Comparison of ENCODE assay signal across 23 cellular contexts in genomic region chr13:94227255-94227879, GRCh38.
"Had no signal": no experiment of that assay in that cellular context is flagged by ENCODE, and none has a peak within 500 bp of the region (broad histone marks: within the 10 kb centered on the region; RNA-seq: fewer than 3 reads in every experiment).

No MANE protein-coding gene starts in this region.

- H3K9me3 Mint-ChIP-seq: naive B cell had no signal

- H3K36me3 ChIP-seq: esophagus squamous epithelium, gastrocnemius medialis, heart right ventricle, left ventricle myocardium inferior, lower lobe of right lung had no signal

- H3K36me3 Mint-ChIP-seq: naive B cell had no signal

- H3K27ac Mint-ChIP-seq: mesothelial cell of epicardium, naive B cell had no signal

- H3K9me3 ChIP-seq: esophagus squamous epithelium, gastrocnemius medialis, heart right ventricle, left ventricle myocardium inferior, lower lobe of right lung, mucosa of descending colon had no signal

- DNase-seq: dermis blood vessel endothelial cell; dorsolateral prefrontal cortex; effector CD4-positive, alpha-beta T cell; effector memory CD4-positive, alpha-beta T cell; erythroblast; esophagus squamous epithelium; foreskin fibroblast; foreskin melanocyte; gastrocnemius medialis; glutamatergic neuron; head of caudate nucleus; heart right ventricle; hippocampal formation; left cardiac atrium; left ventricle myocardium inferior; lower lobe of right lung; mesenchymal stem cell; mucosa of descending colon; naive B cell had no signal

- H3K4me1 Mint-ChIP-seq: naive B cell had no signal

- H3K27ac ChIP-seq: coronary artery, dorsolateral prefrontal cortex, epithelial cell of prostate, esophagus squamous epithelium, gastrocnemius medialis, left ventricle myocardium inferior, lower lobe of right lung had no signal

- H3K27me3 ChIP-seq: dorsolateral prefrontal cortex, esophagus squamous epithelium, gastrocnemius medialis, heart right ventricle had no signal

- ATAC-seq: esophagus mucosa, gastrocnemius medialis, heart right ventricle, left cardiac atrium, lower lobe of right lung, mucosa of descending colon had no signal

- H3K4me3 Mint-ChIP-seq: mesothelial cell of epicardium, naive B cell had no signal

- H3K4me1 ChIP-seq: esophagus squamous epithelium, gastrocnemius medialis, left ventricle myocardium inferior, lower lobe of right lung had no signal

- H3K4me3 ChIP-seq: coronary artery, dorsolateral prefrontal cortex, esophagus squamous epithelium, gastrocnemius medialis, heart right ventricle, left ventricle myocardium inferior, lower lobe of right lung, mucosa of descending colon had no signal
